ENCODE assay signal across 1 cellular context in the genomic region with DNA sequence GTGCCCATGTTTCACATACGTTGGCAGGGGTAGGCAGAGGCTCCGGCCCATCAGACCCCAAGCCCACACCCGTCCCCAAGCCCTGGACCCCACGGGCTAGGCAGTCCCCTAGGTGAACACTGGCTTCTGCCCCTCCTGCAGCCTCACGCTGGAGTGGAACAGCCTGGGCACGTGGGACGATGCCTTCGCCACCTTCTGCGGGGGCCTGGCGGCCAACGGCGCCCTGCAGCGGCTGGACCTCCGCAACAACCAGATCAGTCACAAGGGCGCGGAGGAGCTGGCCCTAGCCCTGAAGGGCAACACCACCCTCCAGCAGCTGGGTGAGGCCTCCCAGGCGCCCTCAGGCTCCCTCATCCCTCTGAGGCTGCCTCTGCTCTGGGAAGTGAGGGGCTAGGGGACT.
TF ChIP-seq lines count a peak whose summit lies in the region.

No MANE protein-coding gene starts in this region.

TF ChIP-seq in GM23338, 12 proteins besides CTCF, POLR2A, EP300 and RAD21 (continued from another document):
- TF ChIP-seq, protein P1, sequence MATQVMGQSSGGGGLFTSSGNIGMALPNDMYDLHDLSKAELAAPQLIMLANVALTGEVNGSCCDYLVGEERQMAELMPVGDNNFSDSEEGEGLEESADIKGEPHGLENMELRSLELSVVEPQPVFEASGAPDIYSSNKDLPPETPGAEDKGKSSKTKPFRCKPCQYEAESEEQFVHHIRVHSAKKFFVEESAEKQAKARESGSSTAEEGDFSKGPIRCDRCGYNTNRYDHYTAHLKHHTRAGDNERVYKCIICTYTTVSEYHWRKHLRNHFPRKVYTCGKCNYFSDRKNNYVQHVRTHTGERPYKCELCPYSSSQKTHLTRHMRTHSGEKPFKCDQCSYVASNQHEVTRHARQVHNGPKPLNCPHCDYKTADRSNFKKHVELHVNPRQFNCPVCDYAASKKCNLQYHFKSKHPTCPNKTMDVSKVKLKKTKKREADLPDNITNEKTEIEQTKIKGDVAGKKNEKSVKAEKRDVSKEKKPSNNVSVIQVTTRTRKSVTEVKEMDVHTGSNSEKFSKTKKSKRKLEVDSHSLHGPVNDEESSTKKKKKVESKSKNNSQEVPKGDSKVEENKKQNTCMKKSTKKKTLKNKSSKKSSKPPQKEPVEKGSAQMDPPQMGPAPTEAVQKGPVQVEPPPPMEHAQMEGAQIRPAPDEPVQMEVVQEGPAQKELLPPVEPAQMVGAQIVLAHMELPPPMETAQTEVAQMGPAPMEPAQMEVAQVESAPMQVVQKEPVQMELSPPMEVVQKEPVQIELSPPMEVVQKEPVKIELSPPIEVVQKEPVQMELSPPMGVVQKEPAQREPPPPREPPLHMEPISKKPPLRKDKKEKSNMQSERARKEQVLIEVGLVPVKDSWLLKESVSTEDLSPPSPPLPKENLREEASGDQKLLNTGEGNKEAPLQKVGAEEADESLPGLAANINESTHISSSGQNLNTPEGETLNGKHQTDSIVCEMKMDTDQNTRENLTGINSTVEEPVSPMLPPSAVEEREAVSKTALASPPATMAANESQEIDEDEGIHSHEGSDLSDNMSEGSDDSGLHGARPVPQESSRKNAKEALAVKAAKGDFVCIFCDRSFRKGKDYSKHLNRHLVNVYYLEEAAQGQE (IDR thresholded peaks at IDR 0.05; ENCODE audit: unreplicated experiment): no peak
- TF ChIP-seq, protein P2, sequence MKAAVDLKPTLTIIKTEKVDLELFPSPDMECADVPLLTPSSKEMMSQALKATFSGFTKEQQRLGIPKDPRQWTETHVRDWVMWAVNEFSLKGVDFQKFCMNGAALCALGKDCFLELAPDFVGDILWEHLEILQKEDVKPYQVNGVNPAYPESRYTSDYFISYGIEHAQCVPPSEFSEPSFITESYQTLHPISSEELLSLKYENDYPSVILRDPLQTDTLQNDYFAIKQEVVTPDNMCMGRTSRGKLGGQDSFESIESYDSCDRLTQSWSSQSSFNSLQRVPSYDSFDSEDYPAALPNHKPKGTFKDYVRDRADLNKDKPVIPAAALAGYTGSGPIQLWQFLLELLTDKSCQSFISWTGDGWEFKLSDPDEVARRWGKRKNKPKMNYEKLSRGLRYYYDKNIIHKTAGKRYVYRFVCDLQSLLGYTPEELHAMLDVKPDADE (IDR thresholded peaks at IDR 0.05): no peak
- no peak for TF ChIP-seq EZH2phosphoT487 (IDR thresholded peaks at IDR 0.05; ENCODE audit: unreplicated experiment)
- no peak for TF ChIP-seq CREB1 (CRISPR knock-in tag; IDR thresholded peaks at IDR 0.05; ENCODE audit: low read depth)
- TF ChIP-seq STAT1 (IDR thresholded peaks at IDR 0.05; ENCODE audit: unreplicated experiment): no peak
